In genomic region chr1:2460203-2460602, GRCh38 we compare ENCODE assay signal across 2 cellular contexts.
TF ChIP-seq lines count a peak whose summit lies in the region.

No MANE protein-coding gene starts in this region.

TF ChIP-seq in K562, 482 proteins besides CTCF, POLR2A, EP300 and RAD21:
- TF ChIP-seq, protein P1, sequence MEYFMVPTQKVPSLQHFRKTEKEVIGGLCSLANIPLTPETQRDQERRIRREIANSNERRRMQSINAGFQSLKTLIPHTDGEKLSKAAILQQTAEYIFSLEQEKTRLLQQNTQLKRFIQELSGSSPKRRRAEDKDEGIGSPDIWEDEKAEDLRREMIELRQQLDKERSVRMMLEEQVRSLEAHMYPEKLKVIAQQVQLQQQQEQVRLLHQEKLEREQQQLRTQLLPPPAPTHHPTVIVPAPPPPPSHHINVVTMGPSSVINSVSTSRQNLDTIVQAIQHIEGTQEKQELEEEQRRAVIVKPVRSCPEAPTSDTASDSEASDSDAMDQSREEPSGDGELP (CRISPR knock-in tag; IDR thresholded peaks at IDR 0.05; ENCODE audit: borderline replicate concordance) = 0 out of 2 replicates have a peak, but pooled peaks have one; percentile 4
- no peak for TF ChIP-seq GATAD2A (IDR thresholded peaks at IDR 0.05)

TF ChIP-seq in SK-N-SH treated with all-trans-retinoic acid at 6 μM for 48 hours, 23 proteins besides CTCF, POLR2A, EP300 and RAD21 (continued from another document):
- TF ChIP-seq, protein P2, sequence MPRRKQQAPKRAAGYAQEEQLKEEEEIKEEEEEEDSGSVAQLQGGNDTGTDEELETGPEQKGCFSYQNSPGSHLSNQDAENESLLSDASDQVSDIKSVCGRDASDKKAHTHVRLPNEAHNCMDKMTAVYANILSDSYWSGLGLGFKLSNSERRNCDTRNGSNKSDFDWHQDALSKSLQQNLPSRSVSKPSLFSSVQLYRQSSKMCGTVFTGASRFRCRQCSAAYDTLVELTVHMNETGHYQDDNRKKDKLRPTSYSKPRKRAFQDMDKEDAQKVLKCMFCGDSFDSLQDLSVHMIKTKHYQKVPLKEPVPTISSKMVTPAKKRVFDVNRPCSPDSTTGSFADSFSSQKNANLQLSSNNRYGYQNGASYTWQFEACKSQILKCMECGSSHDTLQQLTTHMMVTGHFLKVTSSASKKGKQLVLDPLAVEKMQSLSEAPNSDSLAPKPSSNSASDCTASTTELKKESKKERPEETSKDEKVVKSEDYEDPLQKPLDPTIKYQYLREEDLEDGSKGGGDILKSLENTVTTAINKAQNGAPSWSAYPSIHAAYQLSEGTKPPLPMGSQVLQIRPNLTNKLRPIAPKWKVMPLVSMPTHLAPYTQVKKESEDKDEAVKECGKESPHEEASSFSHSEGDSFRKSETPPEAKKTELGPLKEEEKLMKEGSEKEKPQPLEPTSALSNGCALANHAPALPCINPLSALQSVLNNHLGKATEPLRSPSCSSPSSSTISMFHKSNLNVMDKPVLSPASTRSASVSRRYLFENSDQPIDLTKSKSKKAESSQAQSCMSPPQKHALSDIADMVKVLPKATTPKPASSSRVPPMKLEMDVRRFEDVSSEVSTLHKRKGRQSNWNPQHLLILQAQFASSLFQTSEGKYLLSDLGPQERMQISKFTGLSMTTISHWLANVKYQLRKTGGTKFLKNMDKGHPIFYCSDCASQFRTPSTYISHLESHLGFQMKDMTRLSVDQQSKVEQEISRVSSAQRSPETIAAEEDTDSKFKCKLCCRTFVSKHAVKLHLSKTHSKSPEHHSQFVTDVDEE (CRISPR knock-in tag; IDR thresholded peaks at IDR 0.05) = no peak
- TF ChIP-seq ZFP3 (CRISPR knock-in tag; IDR thresholded peaks at IDR 0.05) = no peak
- TF ChIP-seq CREB5 (CRISPR knock-in tag; IDR thresholded peaks at IDR 0.05; ENCODE audit: low read depth) = no peak
- TF ChIP-seq TCF4 (CRISPR knock-in tag; IDR thresholded peaks at IDR 0.05; ENCODE audit: borderline replicate concordance) = no peak
- no peak for TF ChIP-seq CSDC2 (CRISPR knock-in tag; IDR thresholded peaks at IDR 0.05)
- no peak for TF ChIP-seq BACH2 (CRISPR knock-in tag; IDR thresholded peaks at IDR 0.05; ENCODE audit: borderline replicate concordance)
- no peak for TF ChIP-seq ZNF70 (CRISPR knock-in tag; IDR thresholded peaks at IDR 0.05)
- TF ChIP-seq ZFP30 (CRISPR knock-in tag; IDR thresholded peaks at IDR 0.05) = no peak
- TF ChIP-seq, protein P3, sequence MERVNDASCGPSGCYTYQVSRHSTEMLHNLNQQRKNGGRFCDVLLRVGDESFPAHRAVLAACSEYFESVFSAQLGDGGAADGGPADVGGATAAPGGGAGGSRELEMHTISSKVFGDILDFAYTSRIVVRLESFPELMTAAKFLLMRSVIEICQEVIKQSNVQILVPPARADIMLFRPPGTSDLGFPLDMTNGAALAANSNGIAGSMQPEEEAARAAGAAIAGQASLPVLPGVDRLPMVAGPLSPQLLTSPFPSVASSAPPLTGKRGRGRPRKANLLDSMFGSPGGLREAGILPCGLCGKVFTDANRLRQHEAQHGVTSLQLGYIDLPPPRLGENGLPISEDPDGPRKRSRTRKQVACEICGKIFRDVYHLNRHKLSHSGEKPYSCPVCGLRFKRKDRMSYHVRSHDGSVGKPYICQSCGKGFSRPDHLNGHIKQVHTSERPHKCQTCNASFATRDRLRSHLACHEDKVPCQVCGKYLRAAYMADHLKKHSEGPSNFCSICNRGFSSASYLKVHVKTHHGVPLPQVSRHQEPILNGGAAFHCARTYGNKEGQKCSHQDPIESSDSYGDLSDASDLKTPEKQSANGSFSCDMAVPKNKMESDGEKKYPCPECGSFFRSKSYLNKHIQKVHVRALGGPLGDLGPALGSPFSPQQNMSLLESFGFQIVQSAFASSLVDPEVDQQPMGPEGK (CRISPR knock-in tag; IDR thresholded peaks at IDR 0.05; ENCODE audit: borderline replicate concordance) = no peak
- TF ChIP-seq ZNF565 (CRISPR knock-in tag; conservative IDR thresholded peaks at IDR 0.05; ENCODE audit: low read depth) = no peak
- TF ChIP-seq ZNF8 (CRISPR knock-in tag; IDR thresholded peaks at IDR 0.05) = no peak
- TF ChIP-seq, protein P4, sequence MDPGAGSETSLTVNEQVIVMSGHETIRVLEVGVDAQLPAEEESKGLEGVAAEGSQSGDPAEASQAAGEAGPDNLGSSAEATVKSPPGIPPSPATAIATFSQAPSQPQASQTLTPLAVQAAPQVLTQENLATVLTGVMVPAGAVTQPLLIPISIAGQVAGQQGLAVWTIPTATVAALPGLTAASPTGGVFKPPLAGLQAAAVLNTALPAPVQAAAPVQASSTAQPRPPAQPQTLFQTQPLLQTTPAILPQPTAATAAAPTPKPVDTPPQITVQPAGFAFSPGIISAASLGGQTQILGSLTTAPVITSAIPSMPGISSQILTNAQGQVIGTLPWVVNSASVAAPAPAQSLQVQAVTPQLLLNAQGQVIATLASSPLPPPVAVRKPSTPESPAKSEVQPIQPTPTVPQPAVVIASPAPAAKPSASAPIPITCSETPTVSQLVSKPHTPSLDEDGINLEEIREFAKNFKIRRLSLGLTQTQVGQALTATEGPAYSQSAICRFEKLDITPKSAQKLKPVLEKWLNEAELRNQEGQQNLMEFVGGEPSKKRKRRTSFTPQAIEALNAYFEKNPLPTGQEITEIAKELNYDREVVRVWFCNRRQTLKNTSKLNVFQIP (CRISPR knock-in tag; IDR thresholded peaks at IDR 0.05; ENCODE audit: borderline replicate concordance, low read depth) = no peak
